In genomic region chr3:129872107-129872506, GRCh38 we compare ENCODE assay signal across 21 cellular contexts. TPM values are rescaled to one million over a fixed set of nuclear protein-coding genes. Genes with fewer than 3 reads are reported as not detected.
DNase-seq lines count a peak whose midpoint lies in the region; ATAC-seq and TF ChIP-seq lines count a peak whose summit lies in the region.
"Had no signal": no experiment of that assay in that cellular context is flagged by ENCODE, and none has a peak within 500 bp of the region (broad histone marks: within the 10 kb centered on the region; RNA-seq: fewer than 3 reads in every experiment).

No MANE protein-coding gene starts in this region.

- H2AK5ac ChIP-seq in mesenchymal stem cell (ENCODE audit: low read length, severe bottlenecking), result no peak overlapping the region

- H2BK15ac ChIP-seq in mesenchymal stem cell (ENCODE audit: low read depth, poor library complexity, severe bottlenecking), result no peak overlapping the region

- H3K4me3 ChIP-seq in Karpas-422 (ENCODE audit: low read length) (no peak overlapping the region), OCI-LY7 (ENCODE audit: low read depth, low read length, poor library complexity, severe bottlenecking) (peak overlapping the region; percentile 30), endodermal cell (ENCODE audit: low read length) (no peak overlapping the region), mesenchymal stem cell (ENCODE audit: insufficient read depth in 1 of 2, low read depth in 1 of 2, low read length in 2 of 2) (no peak overlapping the region)
- H3K4me3 ChIP-seq: A549, GM23248 had no signal

- H2BK120ac ChIP-seq in mesenchymal stem cell (ENCODE audit: low read depth, low read length), result no peak overlapping the region

- no peaks in the 10 kb centered on the region for H3K9me3 Mint-ChIP-seq in endodermal cell
- H3K9me3 Mint-ChIP-seq in nephron progenitor cell, result no peaks in the 10 kb centered on the region
- H3K9me3 Mint-ChIP-seq: CD4-positive, alpha-beta memory T cell; H9 had no signal

- H3K79me2 ChIP-seq in Karpas-422 (ENCODE audit: low read length), result peaks cover 92% of the 10 kb centered on the region
- peaks cover 88% of the 10 kb centered on the region for H3K79me2 ChIP-seq in OCI-LY7 (ENCODE audit: insufficient read depth, low read depth, low read length)

- BruUV-seq in OCI-LY7 (replicated peaks; lab: Mats Ljungman, UMichigan), result no TSS peak

- intact Hi-C loops in OCI-LY7 (cut with micrococcal nuclease; ENCODE audit: unreplicated experiment), result no loop called here

- no peak overlapping the region for H3K18ac ChIP-seq in mesenchymal stem cell (ENCODE audit: low read depth in 1 of 2, low read length in 2 of 2)

- H3K27ac ChIP-seq in Karpas-422 (ENCODE audit: low read length) (peak overlapping the region; percentile 28; the same call in 1 of the 2 replicates), OCI-LY7 (ENCODE audit: low read depth, low read length, poor library complexity, severe bottlenecking) (peak overlapping the region; percentile 21), endodermal cell (ENCODE audit: low read depth, low read length) (no peak overlapping the region), mesenchymal stem cell (ENCODE audit: low read length, poor library complexity, severe bottlenecking) (no peak overlapping the region)
- H3K27ac ChIP-seq: A549, GM23248 had no signal

- H4K8ac ChIP-seq in mesenchymal stem cell (ENCODE audit: low read length), result no peak overlapping the region

- H3K4me3 Mint-ChIP-seq in endodermal cell (no peak overlapping the region), nephron progenitor cell (no peak overlapping the region)
- H3K4me3 Mint-ChIP-seq: H9 had no signal

- peaks cover 31% of the 10 kb centered on the region for H3K79me1 ChIP-seq in mesenchymal stem cell (replicated peaks; ENCODE audit: low read length, poor library complexity, severe bottlenecking)

- peak overlapping the region; percentile 18 for H3K27ac Mint-ChIP-seq in endodermal cell
- peak overlapping the region; percentile 48 for H3K27ac Mint-ChIP-seq in nephron progenitor cell

- DNase-seq in Karpas-422 (peak; percentile 50), OCI-LY7 (ENCODE audit: low spot score) (peak; percentile 23), endodermal cell (no peak), nephron progenitor cell (no peak), mesenchymal stem cell (no peak), NCI-H774 (lab: John Stamatoyannopoulos, UW) (no peak)
- no peak for DNase-seq in activated CD4-positive, alpha-beta T cell treated with anti-CD3 and anti-CD28 coated beads for 48 hours
- DNase-seq: 8988T; ACHN; C1 segment of cervical spinal cord; Calu3; CD4-positive, alpha-beta memory T cell; COR-L47; DMS53; DMS79 treated with DMSO at 0.1 percent for 48 hours; GF-D8; GM23248; H9 had no signal

- H3K9me2 ChIP-seq in Karpas-422 (replicated peaks; ENCODE audit: insufficient read depth, low read length) (no peaks in the 10 kb centered on the region), OCI-LY7 (ENCODE audit: insufficient read depth, low read length) (no peaks in the 10 kb centered on the region)

- peaks cover 4% of the 10 kb centered on the region for H3K4me1 Mint-ChIP-seq in endodermal cell
- H3K4me1 Mint-ChIP-seq in nephron progenitor cell, result peaks cover 16% of the 10 kb centered on the region

- H2BK12ac ChIP-seq in mesenchymal stem cell (ENCODE audit: low read length in 2 of 2), result no peak overlapping the region

- H3K9me3 ChIP-seq in Karpas-422 (ENCODE audit: low read length) (no peaks in the 10 kb centered on the region), OCI-LY7 (ENCODE audit: low read length) (no peaks in the 10 kb centered on the region), endodermal cell (ENCODE audit: control insufficient read depth, low read length) (no peaks in the 10 kb centered on the region), mesenchymal stem cell (ENCODE audit: control insufficient read depth, low read length) (no peaks in the 10 kb centered on the region)
- H3K9me3 ChIP-seq: A549 had no signal

- TF ChIP-seq CTCF in OCI-LY7 (conservative IDR thresholded peaks at IDR 0.05; ENCODE audit: low read length), result no peak
- TF ChIP-seq CTCF in endodermal cell (conservative IDR thresholded peaks at IDR 0.05), result no peak
- TF ChIP-seq CTCF in nephron progenitor cell (IDR thresholded peaks at IDR 0.05), result no peak

- peaks cover 21% of the 10 kb centered on the region for H3K36me3 ChIP-seq in Karpas-422 (ENCODE audit: insufficient read depth, low read length)
- H3K36me3 ChIP-seq in OCI-LY7 (ENCODE audit: insufficient read depth, low read length), result peaks cover 91% of the 10 kb centered on the region
- H3K36me3 ChIP-seq in endodermal cell (ENCODE audit: control insufficient read depth, insufficient read depth, low read length), result peaks cover 72% of the 10 kb centered on the region
- peaks cover 12 to 45% of the 10 kb centered on the region in 2 experiments for H3K36me3 ChIP-seq in mesenchymal stem cell (ENCODE audit: control insufficient read depth in 1 of 2, insufficient read depth in 2 of 2, low read depth in 1 of 2, low read length in 2 of 2)

- no peak for ATAC-seq in GM21737 (IDR thresholded peaks at IDR 0.05; ENCODE audit: unreplicated experiment)
- ATAC-seq: A549, HCT116 had no signal

- POLR2A ChIA-PET in OCI-LY7 (lab: Charles Lee), result interaction anchor here (0.6 to 1.4 kb wide), 7 partner anchors 9 to 158 kb away, joined by 3 to 9 read pairs (median 3); no protein-coding TSS in a partner anchor

- no peak overlapping the region for H2AFZ ChIP-seq in Karpas-422 (ENCODE audit: low read length)
- H2AFZ ChIP-seq in OCI-LY7 (ENCODE audit: low read length), result no peak overlapping the region
- no peak overlapping the region for H2AFZ ChIP-seq in mesenchymal stem cell (ENCODE audit: low read depth, low read length)
- H2AFZ ChIP-seq: GM23248 had no signal

- H3K4me1 ChIP-seq in Karpas-422 (ENCODE audit: low read length) (peaks cover 20% of the 10 kb centered on the region), OCI-LY7 (ENCODE audit: insufficient read depth, low read length, poor library complexity, severe bottlenecking) (peaks cover 17% of the 10 kb centered on the region), endodermal cell (ENCODE audit: control insufficient read depth, insufficient read depth, low read length) (no peaks in the 10 kb centered on the region), mesenchymal stem cell (ENCODE audit: control insufficient read depth, insufficient read depth, low read depth, low read length) (no peaks in the 10 kb centered on the region)

- no peak overlapping the region for H3K14ac ChIP-seq in mesenchymal stem cell (ENCODE audit: low read length in 2 of 2)

- H3K27me3 Mint-ChIP-seq in endodermal cell (ENCODE audit: insufficient read depth) (no peaks in the 10 kb centered on the region), nephron progenitor cell (ENCODE audit: low read depth, poor library complexity) (no peaks in the 10 kb centered on the region)
- H3K27me3 Mint-ChIP-seq: CD4-positive, alpha-beta memory T cell had no signal

- H3K4me2 ChIP-seq in Karpas-422 (ENCODE audit: low read depth, low read length, poor library complexity, severe bottlenecking) (peak overlapping the region; percentile 40), OCI-LY7 (ENCODE audit: low read length) (peak overlapping the region; percentile 46), mesenchymal stem cell (ENCODE audit: low read length, poor library complexity, severe bottlenecking) (no peak overlapping the region)
- H3K4me2 ChIP-seq: A549 had no signal

- H4K20me1 ChIP-seq in Karpas-422 (ENCODE audit: insufficient read depth, low read depth, low read length), result no peaks in the 10 kb centered on the region
- H4K20me1 ChIP-seq in OCI-LY7 (ENCODE audit: insufficient read depth, low read length), result no peaks in the 10 kb centered on the region; the same call in 1 of the 2 replicates

- H3K27me3 ChIP-seq in Karpas-422 (ENCODE audit: low read length), result no peaks in the 10 kb centered on the region
- no peaks in the 10 kb centered on the region for H3K27me3 ChIP-seq in endodermal cell (ENCODE audit: control insufficient read depth, insufficient read depth, low read length, poor library complexity, severe bottlenecking)
- H3K27me3 ChIP-seq in mesenchymal stem cell (ENCODE audit: control insufficient read depth in 1 of 2, insufficient read depth in 1 of 2, low read length in 2 of 2), result no peaks in the 10 kb centered on the region

- H3K4ac ChIP-seq in mesenchymal stem cell (ENCODE audit: low read depth in 1 of 2, low read length in 2 of 2), result no peak overlapping the region

- H3K23ac ChIP-seq in mesenchymal stem cell (ENCODE audit: low read length in 2 of 2), result no peak overlapping the region

- CTCF ChIA-PET in OCI-LY7 (lab: Charles Lee; ENCODE audit: unreplicated experiment), result no interaction called here

- no peak overlapping the region for H3K9ac ChIP-seq in Karpas-422 (ENCODE audit: low read length)
- no peak overlapping the region for H3K9ac ChIP-seq in endodermal cell (ENCODE audit: extremely low read depth, low read length, poor library complexity, severe bottlenecking)
- H3K9ac ChIP-seq in mesenchymal stem cell (ENCODE audit: low read length), result no peak overlapping the region
- H3K9ac ChIP-seq: GM23248 had no signal

- H2BK5ac ChIP-seq in mesenchymal stem cell (ENCODE audit: low read depth, low read length, poor library complexity, severe bottlenecking), result no peak overlapping the region

- peaks cover 51% of the 10 kb centered on the region for H3K36me3 Mint-ChIP-seq in endodermal cell (ENCODE audit: low read depth)
- peaks cover 60% of the 10 kb centered on the region for H3K36me3 Mint-ChIP-seq in nephron progenitor cell (ENCODE audit: low read depth)

- H4K91ac ChIP-seq in mesenchymal stem cell (ENCODE audit: low read length), result no peak overlapping the region

RNA-seq across cellular contexts. Expression of gene TMCC1, which starts 21.4 kb away (rescaled TPM):
- total RNA-seq in Karpas-422 (2014; rRNA removed; shearing (Covaris generic); ENCODE audit: low replicate concordance), result 14.1 and 23.0 TPM in 2 replicates
- total RNA-seq in OCI-LY7 (2014; rRNA removed; shearing (Covaris generic)), result 24.0 and 31.7 TPM in 2 replicates
- total RNA-seq in OCI-LY7 (2022), result 35.6 and 38.8 TPM in 2 replicates
- total RNA-seq in endodermal cell, result 10 to 100 TPM; 41.0 to 51.1 TPM
- polyA plus RNA-seq in endodermal cell (2013, experiment 1 of 2), result 22.6 TPM
- polyA plus RNA-seq in endodermal cell (2013, experiment 2 of 2), result 21.1 TPM
- polyA plus RNA-seq in mesenchymal stem cell (2013, experiment 1 of 2), result 6.3 TPM
- polyA plus RNA-seq in mesenchymal stem cell (2013, experiment 2 of 2), result 6.1 TPM

Comparison
In these comparisons a context has a peak if more than half of its experiments do, and no peak if none do; other contexts are left out.
1. DNase-seq: peak in Karpas-422 (single experiment) and OCI-LY7 (single experiment); none in endodermal cell (single experiment), nephron progenitor cell (single experiment), mesenchymal stem cell (single experiment), NCI-H774 (single experiment) and activated CD4-positive, alpha-beta T cell treated with anti-CD3 and anti-CD28 coated beads for 48 hours (single experiment).
2. H3K27ac ChIP-seq: peak in Karpas-422 (single experiment) and OCI-LY7 (single experiment); none in endodermal cell (single experiment) and mesenchymal stem cell (single experiment).